Comparison of ENCODE assay signal across 8 cellular contexts in the genomic region with DNA sequence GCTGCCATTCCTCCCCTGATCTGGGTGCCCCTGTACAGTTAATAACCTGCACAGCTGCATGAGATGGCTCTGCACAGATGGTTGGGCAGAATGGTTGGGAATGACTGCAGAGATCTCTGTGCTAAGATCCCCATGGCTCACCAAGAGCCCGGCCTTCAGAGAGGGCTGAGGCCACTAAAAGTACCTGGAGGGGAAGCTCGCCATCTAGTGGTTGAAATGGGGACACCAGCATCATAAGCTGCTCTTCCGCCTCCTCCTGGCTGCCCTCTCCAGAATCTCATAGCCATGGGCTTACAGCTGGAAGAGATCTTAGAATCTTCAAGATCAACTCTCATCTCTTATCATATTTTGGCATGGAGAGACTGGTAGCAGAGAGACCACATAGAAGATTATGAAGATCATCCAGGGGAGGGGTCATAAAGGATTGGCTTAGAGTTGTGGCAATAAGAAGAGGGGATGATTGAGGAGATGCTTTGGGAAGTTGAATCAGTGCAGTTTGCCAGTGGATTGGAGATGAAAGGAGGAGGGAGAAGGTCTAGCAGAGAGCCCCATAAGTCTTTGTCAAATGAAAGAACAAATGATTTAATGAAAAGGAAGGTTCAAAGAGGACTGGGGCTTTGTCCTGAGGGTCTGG. TPM values are rescaled to one million over a fixed set of nuclear protein-coding genes. Genes with fewer than 3 reads are reported as not detected.
DNase-seq lines count a peak whose midpoint lies in the region; ATAC-seq, FAIRE-seq and TF ChIP-seq lines count a peak whose summit lies in the region.

No MANE protein-coding gene starts in this region.

- no peaks in the 10 kb centered on the region for H3K36me3 Mint-ChIP-seq in WTC11

- no peak for TF ChIP-seq POLR2A in H54 (IDR thresholded peaks at IDR 0.05; ENCODE audit: low read depth, low read length)

- peaks cover 23% of the 10 kb centered on the region for H3K4me1 Mint-ChIP-seq in WTC11

- FAIRE-seq in H54 (lab: Jason Lieb, UNC), result peak; percentile 43

- no peak overlapping the region for H3K4me3 Mint-ChIP-seq in WTC11

- TF ChIP-seq CTCF in WTC11 (IDR thresholded peaks at IDR 0.05), result peak; percentile 79

- intact Hi-C loops in left colon (cut with DNase I, micrococcal nuclease), result loop anchor here (5.0 to 10.0 kb wide), 2 partner anchors 66 to 128 kb away; no protein-coding TSS in a partner anchor

- no peaks in the 10 kb centered on the region for H3K9me3 Mint-ChIP-seq in WTC11

- CTCF ChIA-PET in WTC11 (lab: Charles Lee), result interaction anchor here (0.6 to 17.0 kb wide), 57 partner anchors 9 to 922 kb away, joined by 3 to 623 read pairs (median 4); a partner anchor contains a TSS

- peaks cover 7% of the 10 kb centered on the region for H3K27me3 Mint-ChIP-seq in WTC11 (ENCODE audit: low read depth)

- ATAC-seq in WTC11 (peak; percentile 67), left colon (peak; percentile 61), HG03342 (IDR thresholded peaks at IDR 0.05; ENCODE audit: unreplicated experiment) (no peak)

- POLR2A ChIA-PET in WTC11 (lab: Charles Lee), result interaction anchor here (0.6 to 2.0 kb wide), 4 partner anchors 53 to 185 kb away, joined by 3 to 14 read pairs (median 4); no protein-coding TSS in a partner anchor

- H3K27ac Mint-ChIP-seq in WTC11, result no peak overlapping the region

- DNase-seq in DMS 273 (lab: John Stamatoyannopoulos, UW; ENCODE audit: unreplicated experiment) (peak; percentile 88), H54 (ENCODE audit: insufficient read length, low spot score) (peak; percentile 51), NCI-H2107 (lab: John Stamatoyannopoulos, UW) (peak; percentile 68), WTC11 (ENCODE audit: low spot score) (peak; percentile 81), left colon (peak; percentile 70 to 86)
- DNase-seq in central memory CD4-positive, alpha-beta T cell, result peak; percentile 25
- DNase-seq in stimulated activated CD4-positive, alpha-beta T cell treated with anti-CD3 and anti-CD28 coated beads, Interleukin-2, amount 100 ng/mL, for 24 hours, result peak; percentile 61 to 74

TF ChIP-seq in WTC11, 78 proteins besides CTCF, POLR2A, EP300 and RAD21:
- TF ChIP-seq, protein P1, sequence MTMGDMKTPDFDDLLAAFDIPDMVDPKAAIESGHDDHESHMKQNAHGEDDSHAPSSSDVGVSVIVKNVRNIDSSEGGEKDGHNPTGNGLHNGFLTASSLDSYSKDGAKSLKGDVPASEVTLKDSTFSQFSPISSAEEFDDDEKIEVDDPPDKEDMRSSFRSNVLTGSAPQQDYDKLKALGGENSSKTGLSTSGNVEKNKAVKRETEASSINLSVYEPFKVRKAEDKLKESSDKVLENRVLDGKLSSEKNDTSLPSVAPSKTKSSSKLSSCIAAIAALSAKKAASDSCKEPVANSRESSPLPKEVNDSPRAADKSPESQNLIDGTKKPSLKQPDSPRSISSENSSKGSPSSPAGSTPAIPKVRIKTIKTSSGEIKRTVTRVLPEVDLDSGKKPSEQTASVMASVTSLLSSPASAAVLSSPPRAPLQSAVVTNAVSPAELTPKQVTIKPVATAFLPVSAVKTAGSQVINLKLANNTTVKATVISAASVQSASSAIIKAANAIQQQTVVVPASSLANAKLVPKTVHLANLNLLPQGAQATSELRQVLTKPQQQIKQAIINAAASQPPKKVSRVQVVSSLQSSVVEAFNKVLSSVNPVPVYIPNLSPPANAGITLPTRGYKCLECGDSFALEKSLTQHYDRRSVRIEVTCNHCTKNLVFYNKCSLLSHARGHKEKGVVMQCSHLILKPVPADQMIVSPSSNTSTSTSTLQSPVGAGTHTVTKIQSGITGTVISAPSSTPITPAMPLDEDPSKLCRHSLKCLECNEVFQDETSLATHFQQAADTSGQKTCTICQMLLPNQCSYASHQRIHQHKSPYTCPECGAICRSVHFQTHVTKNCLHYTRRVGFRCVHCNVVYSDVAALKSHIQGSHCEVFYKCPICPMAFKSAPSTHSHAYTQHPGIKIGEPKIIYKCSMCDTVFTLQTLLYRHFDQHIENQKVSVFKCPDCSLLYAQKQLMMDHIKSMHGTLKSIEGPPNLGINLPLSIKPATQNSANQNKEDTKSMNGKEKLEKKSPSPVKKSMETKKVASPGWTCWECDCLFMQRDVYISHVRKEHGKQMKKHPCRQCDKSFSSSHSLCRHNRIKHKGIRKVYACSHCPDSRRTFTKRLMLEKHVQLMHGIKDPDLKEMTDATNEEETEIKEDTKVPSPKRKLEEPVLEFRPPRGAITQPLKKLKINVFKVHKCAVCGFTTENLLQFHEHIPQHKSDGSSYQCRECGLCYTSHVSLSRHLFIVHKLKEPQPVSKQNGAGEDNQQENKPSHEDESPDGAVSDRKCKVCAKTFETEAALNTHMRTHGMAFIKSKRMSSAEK (CRISPR knock-in tag; IDR thresholded peaks at IDR 0.05; ENCODE audit: borderline replicate concordance), result no peak
- TF ChIP-seq MXD4 (CRISPR knock-in tag; IDR thresholded peaks at IDR 0.05; ENCODE audit: borderline replicate concordance), result no peak

RNA-seq across cellular contexts. Expression of a gene that starts 22.0 kb away (rescaled TPM):
- total RNA-seq in WTC11 (2021) (8.2 to 10.2 TPM (median 8.3 TPM) in 3 replicates), left colon (1 to 10 TPM in 1 of 2 donors, under 1 TPM in 1; 0.49 to 1.1 TPM)

RNA-seq across cellular contexts. Expression of a gene that starts 33.1 kb away (rescaled TPM):
- total RNA-seq in WTC11 (2021), result 32.0 to 35.8 TPM (median 32.2 TPM) in 3 replicates
- 100 to 1,000 TPM in 1 of 2 donors, 10 to 100 TPM in 1; 99.1 to 107 TPM for total RNA-seq in left colon

Comparison
In these comparisons a context has a peak if more than half of its experiments do, and no peak if none do; other contexts are left out.
1. DNase-seq: peak in every context shown above with its lines; median percentile 88 in DMS 273; 81 in WTC11; 78 in left colon; 68 in NCI-H2107; 68 in stimulated activated CD4-positive, alpha-beta T cell treated with anti-CD3 and anti-CD28 coated beads, Interleukin-2, amount 100 ng/mL, for 24 hours; 51 in H54; 25 in central memory CD4-positive, alpha-beta T cell.